In genomic region chr12:19842116-19842515, GRCh38 we compare ENCODE assay signal across 15 cellular contexts.
"Had no signal": no experiment of that assay in that cellular context is flagged by ENCODE, and none has a peak within 500 bp of the region (broad histone marks: within the 10 kb centered on the region; RNA-seq: fewer than 3 reads in every experiment).

No MANE protein-coding gene starts in this region.

- H3K4me3 ChIP-seq: breast epithelium, dorsolateral prefrontal cortex, psoas muscle, transverse colon had no signal

- ATAC-seq: activated CD8-positive, alpha-beta T cell treated with anti-CD3 and anti-CD28 coated beads, Interleukin-2, amount 10 ng/mL, durations not matched to agents 7 days and 5 days; activated naive CD8-positive, alpha-beta T cell treated with anti-CD3 and anti-CD28 coated beads, Interleukin-2, amount 50 U/mL, for 24 hours; activated T-cell treated with anti-CD3 and anti-CD28 coated beads, Interleukin-2, amount 50 U/mL, for 4 hours; foreskin keratinocyte; psoas muscle; stimulated activated naive CD8-positive, alpha-beta T cell treated with anti-CD3 and anti-CD28 coated beads, Interleukin-15, Interleukin-2, amounts not matched to agents 100 U/mL and 50 U/mL, for 24 hours had no signal

- H3K27me3 ChIP-seq: breast epithelium, dorsolateral prefrontal cortex, foreskin keratinocyte, transverse colon had no signal

- H3K9me3 ChIP-seq: breast epithelium, psoas muscle, transverse colon had no signal

- DNase-seq: activated CD4-positive, alpha-beta T cell treated with anti-CD3 and anti-CD28 coated beads, Interleukin-2, amount 10 ng/mL, durations not matched to agents 24 days and 14 days; activated CD8-positive, alpha-beta T cell treated with anti-CD3 and anti-CD28 coated beads, Interleukin-2, amount 10 ng/mL, durations not matched to agents 7 days and 5 days; activated naive CD4-positive, alpha-beta T cell treated with anti-CD3 and anti-CD28 coated beads, Interleukin-2, amount 10 ng/mL, durations not matched to agents 7 days and 5 days; activated naive CD8-positive, alpha-beta T cell treated with anti-CD3 and anti-CD28 coated beads, Interleukin-2, amount 50 U/mL, for 24 hours; activated T-cell treated with anti-CD3 and anti-CD28 coated beads, Interleukin-2, amount 50 U/mL, for 4 hours; dorsolateral prefrontal cortex; glutamatergic neuron; psoas muscle; stimulated activated CD4-positive, alpha-beta T cell treated with anti-CD3 and anti-CD28 coated beads, Interleukin-12 subunit alpha, Interleukin-12 subunit beta, amount 100 ng/mL, for 4 hours; stimulated activated CD4-positive, alpha-beta T cell treated with anti-CD3 and anti-CD28 coated beads, Interleukin-1b, Interleukin-23, amount 100 ng/mL, for 48 hours; stimulated activated naive CD8-positive, alpha-beta T cell treated with anti-CD3 and anti-CD28 coated beads, Interleukin-15, Interleukin-2, amounts not matched to agents 100 U/mL and 50 U/mL, for 24 hours; substantia nigra; transverse colon had no signal

- H3K36me3 ChIP-seq: breast epithelium, transverse colon had no signal

- H3K27ac ChIP-seq: breast epithelium, dorsolateral prefrontal cortex, foreskin keratinocyte, psoas muscle had no signal

- H3K4me1 ChIP-seq: breast epithelium, foreskin keratinocyte, psoas muscle, transverse colon had no signal
